In genomic region chr17:62572488-62573469, GRCh38 we compare ENCODE assay signal across 13 cellular contexts. TPM values are rescaled to one million over a fixed set of nuclear protein-coding genes. Genes with fewer than 3 reads are reported as not detected.
DNase-seq lines count a peak whose midpoint lies in the region; ATAC-seq, FAIRE-seq and TF ChIP-seq lines count a peak whose summit lies in the region.
"Had no signal": no experiment of that assay in that cellular context is flagged by ENCODE, and none has a peak within 500 bp of the region (broad histone marks: within the 10 kb centered on the region; RNA-seq: fewer than 3 reads in every experiment).

No MANE protein-coding gene starts in this region.

- no peaks in the 10 kb centered on the region for H3K79me2 ChIP-seq in GM12878 (ENCODE audit: control insufficient read depth, insufficient read depth, low read length)

- H3K4me2 ChIP-seq in GM12878 (ENCODE audit: control insufficient read depth, insufficient read depth): no peak overlapping the region
- H3K4me2 ChIP-seq: GM23338 had no signal

- H3K27me3 ChIP-seq in heart right ventricle (no peaks in the 10 kb centered on the region), GM12878 (replicated peaks in 1 of 2; ENCODE audit: control insufficient read depth in 2 of 2, insufficient read depth in 2 of 2, low read length in 1 of 2) (no peaks in the 10 kb centered on the region), uterus (no peaks in the 10 kb centered on the region)

- no peak overlapping the region for H3K4me3 ChIP-seq in heart right ventricle
- H3K4me3 ChIP-seq in GM12878: no peak overlapping the region
- no peak overlapping the region for H3K4me3 ChIP-seq in mesodermal cell (ENCODE audit: extremely low read depth, insufficient read depth, low read length, poor library complexity, severe bottlenecking)
- H3K4me3 ChIP-seq in uterus: no peak overlapping the region
- H3K4me3 ChIP-seq: GM23338 had no signal

- no TSS peak for BruUV-seq in GM12878 (replicated peaks; lab: Mats Ljungman, UMichigan)

- in situ Hi-C loops in GM12878 (cut with MboI): no loop called here

- no peak for TF ChIP-seq EP300 in GM12878 (IDR thresholded peaks at IDR 0.05; ENCODE audit: borderline replicate concordance in 1 of 2, control insufficient read depth in 1 of 2, low read depth in 2 of 2, low read length in 2 of 2)

- CTCF ChIA-PET in GM12878 (lab: Yijun Ruan, JAX): interaction anchor here (0.7 to 1.2 kb wide), 3 partner anchors 13 to 704 kb away, joined by 3 read pairs; no protein-coding TSS in a partner anchor

- SMC1A ChIA-PET in GM12878 (lab: Charles Lee; ENCODE audit: uncharacterized antibody, unreplicated experiment): interaction anchor here (0.6 kb wide), 1 partner anchor 314 kb away, joined by 3 read pairs; no protein-coding TSS in a partner anchor

- ATAC-seq in heart right ventricle (peak in 4 of 8 donors; percentile 19 to 85 (median 78)), GM12878 (no peak), HG03439 (IDR thresholded peaks at IDR 0.05; ENCODE audit: unreplicated experiment) (no peak)
- ATAC-seq: GM23338 had no signal

- H3K4me1 ChIP-seq in heart right ventricle (peaks cover 0 to 22% (median 7%) of the 10 kb centered on the region in 9 donors), GM12878 (ENCODE audit: control insufficient read depth, insufficient read depth, low read length) (no peaks in the 10 kb centered on the region), mesodermal cell (ENCODE audit: control insufficient read depth, insufficient read depth, low read length, poor library complexity, severe bottlenecking) (no peaks in the 10 kb centered on the region), uterus (no peaks in the 10 kb centered on the region)

- H3K27ac ChIP-seq in heart right ventricle (peak overlapping the region in 7 of 10 donors; percentile 31 to 71 (median 60)), GM12878 (ENCODE audit: control insufficient read depth, insufficient read depth) (no peak overlapping the region), mesodermal cell (ENCODE audit: low read depth, low read length, severe bottlenecking) (peak overlapping the region; percentile 65), uterus (peak overlapping the region; percentile 20 to 32)

- intact Hi-C loops in heart right ventricle (cut with DNase I) (loop anchor here in 1 of 10 donors (10.0 kb wide), 1 partner anchor 392 kb away; the partner anchor contains the start of gene TANC2), cardiac septum (cut with DNase I) (no loop called here), GM12878 (cut with micrococcal nuclease; ENCODE audit: unreplicated experiment) (no loop called here), uterus (cut with DNase I; ENCODE audit: low total_unique reads) (no loop called here)

- WGBS in heart right ventricle, 2 donors: 62 to 66% methylated on average over 13 of the region's 13 CpGs
- over 99% methylated on average over 13 of the region's 13 CpGs for WGBS in GM12878 (ENCODE audit: insufficient coverage, insufficient replicate concordance, low lambda C conversion rate, missing lambda C conversion rate)
- WGBS in mesodermal cell (ENCODE audit: insufficient coverage in 2 of 2), 2 experiments: 90 to 98% methylated on average over 5 to 7 of the region's 13 CpGs

- H3K36me3 ChIP-seq in heart right ventricle (peaks cover 0 to 84% (median 33%) of the 10 kb centered on the region in 9 donors), GM12878 (ENCODE audit: control insufficient read depth in 2 of 2, insufficient read depth in 2 of 2, low read length in 1 of 2) (peaks cover 0 to 17% of the 10 kb centered on the region in 2 experiments), mesodermal cell (ENCODE audit: control insufficient read depth, insufficient read depth, low read length) (peaks cover 66% of the 10 kb centered on the region), uterus (no peaks in the 10 kb centered on the region)

- DNase-seq in heart right ventricle (peak in 1 of 2 donors; percentile 12), cardiac septum (ENCODE audit: low spot score) (no peak), GM12878 (ENCODE audit: low read depth, low spot score) (no peak), uterus (no peak), LoVo (ENCODE audit: low spot score) (no peak), foreskin melanocyte (no peak)
- DNase-seq: amygdala, GF-D8, NCI-H226, posterior cingulate gyrus had no signal

- FAIRE-seq in GM12878 (lab: Jason Lieb, UNC): peak; percentile 85

- POLR2A ChIA-PET in GM12878 (lab: Charles Lee): no interaction called here

- no peak for TF ChIP-seq RAD21 in GM12878 (IDR thresholded peaks at IDR 0.05; ENCODE audit: insufficient read depth, low read depth, low read length)

- H2AFZ ChIP-seq in GM12878 (ENCODE audit: control insufficient read depth, low read depth, low read length): no peak overlapping the region
- H2AFZ ChIP-seq: GM23338 had no signal

- H4K20me1 ChIP-seq in GM12878 (ENCODE audit: control insufficient read depth, insufficient read depth): no peaks in the 10 kb centered on the region

- no peak overlapping the region for H3K9ac ChIP-seq in GM12878 (ENCODE audit: control insufficient read depth, insufficient read depth, low read length)

- no peak for TF ChIP-seq POLR2A in GM12878 (IDR thresholded peaks at IDR 0.05; ENCODE audit: low read depth, low read length)
- TF ChIP-seq POLR2A in uterus (IDR thresholded peaks at IDR 0.05): no peak

- H3K9me3 ChIP-seq in heart right ventricle (no peaks in the 10 kb centered on the region), GM12878 (replicated peaks; ENCODE audit: control insufficient read depth, insufficient read depth, low read length) (no peaks in the 10 kb centered on the region), mesodermal cell (ENCODE audit: control insufficient read depth, low read length) (no peaks in the 10 kb centered on the region), uterus (no peaks in the 10 kb centered on the region)

- TF ChIP-seq CTCF in heart right ventricle (IDR thresholded peaks at IDR 0.05) (no peak), GM12878 (IDR thresholded peaks at IDR 0.05 in 2 of 3, conservative IDR thresholded peaks at IDR 0.05 in 1 of 3; ENCODE audit: control insufficient read depth in 2 of 3, extremely low read depth in 1 of 3, insufficient read depth in 1 of 3, low read depth in 3 of 3, low read length in 3 of 3) (no peak), uterus (IDR thresholded peaks at IDR 0.05) (no peak)

- RAD21 ChIA-PET in GM12878 (lab: Charles Lee; ENCODE audit: unreplicated experiment): interaction anchor here (0.6 kb wide), 1 partner anchor 75 kb away, joined by 3 read pairs; no protein-coding TSS in a partner anchor

TF ChIP-seq in GM12878, 131 proteins besides CTCF, POLR2A, EP300 and RAD21:
- TF ChIP-seq JUNB (IDR thresholded peaks at IDR 0.05) (no peak), ZZZ3 (IDR thresholded peaks at IDR 0.05; ENCODE audit: control insufficient read depth, insufficient read length, low read depth) (no peak), PAX8 (IDR thresholded peaks at IDR 0.05) (no peak)
TF ChIP-seq in GM12878: peak in this region for 0.

RNA-seq across cellular contexts. Expression of gene MRC2, which starts 54.7 kb away (rescaled TPM):
- total RNA-seq in heart right ventricle (10 to 100 TPM; 15.2 to 46.4 (median 21.4) TPM), cardiac septum (28.9 TPM), GM12878 (2014; rRNA removed) (0.33 and 0.96 TPM in 2 replicates), GM12878 (2014; rRNA removed; fragmentation: Illumina TruSeq; extraction: Trizol) (0.18 and 0.23 TPM in 2 replicates), GM12878 (2021) (0.87 and 1.2 TPM in 2 replicates), uterus (100 to 1,000 TPM in 2 of 4 donors, 10 to 100 TPM in 2; 30.7 to 273 (median 102) TPM)
- polyA plus RNA-seq in heart right ventricle (10 to 100 TPM; 18.2 to 25.2 TPM), GM12878 (2011; rRNA removed) (0.06 and 0.19 TPM in 2 replicates), GM12878 (2014; fragmentation: Illumina TruSeq; extraction: Trizol) (0.29 TPM in 1 of 2 replicates, not detected in the other), GM12878 (2014; fragmentation: Nextera tagmentation; extraction: Ambion mirVana) (under 1 TPM in 1 of 2 experiments, not detected in 1; 0.04 TPM), GM12878 (2014; rRNA removed) (0.50 and 0.76 TPM in 2 replicates), GM12878 (2016; fragmentation: Nextera tagmentation; extraction: Ambion mirVana) (under 1 TPM; 0.30 to 0.46 TPM)
- total RNA-seq in GM12878 (2013; cell fraction: nucleolus; rRNA removed): 0.29 and 0.59 TPM in 2 replicates
- 0.72 TPM for polyA plus RNA-seq in GM12878 (2011; ENCODE audit: low read depth)
- polyA plus RNA-seq in GM12878 (2011; cell fraction: cytosol; rRNA removed): 0.12 and 0.22 TPM in 2 replicates
- 1.3 and 1.8 TPM in 2 replicates for polyA plus RNA-seq in GM12878 (2011; cell fraction: nucleus; rRNA removed)
- 1.1 and 1.7 TPM in 2 replicates for polyA plus RNA-seq in GM12878 (2012)
- polyA minus RNA-seq in GM12878 (2011; rRNA and poly(A)+ RNA removed): 0.22 and 0.82 TPM in 2 replicates
- polyA minus RNA-seq in GM12878 (2011; cell fraction: cytosol; rRNA and poly(A)+ RNA removed): 0.27 and 0.42 TPM in 2 replicates
- 0.36 and 0.86 TPM in 2 replicates for polyA minus RNA-seq in GM12878 (2011; cell fraction: nucleus; rRNA and poly(A)+ RNA removed)
- polyA plus RNA-seq in mesodermal cell (2013, experiment 1 of 2): 253 TPM
- polyA plus RNA-seq in mesodermal cell (2013, experiment 2 of 2): 200 TPM

Comparison
In these comparisons a context has a peak if more than half of its experiments do, and no peak if none do; other contexts are left out.
1. RNA of gene MRC2, which starts 54.7 kb away (total RNA-seq): 30.7 to 273 TPM in uterus, 28.9 TPM in cardiac septum (single experiment) and 15.2 to 46.4 TPM in heart right ventricle; 0.18 to 1.2 TPM in GM12878; every median in the first group is over 4 times any median in the second.